ENCODE assay signal across 18 cellular contexts in the genomic region with DNA sequence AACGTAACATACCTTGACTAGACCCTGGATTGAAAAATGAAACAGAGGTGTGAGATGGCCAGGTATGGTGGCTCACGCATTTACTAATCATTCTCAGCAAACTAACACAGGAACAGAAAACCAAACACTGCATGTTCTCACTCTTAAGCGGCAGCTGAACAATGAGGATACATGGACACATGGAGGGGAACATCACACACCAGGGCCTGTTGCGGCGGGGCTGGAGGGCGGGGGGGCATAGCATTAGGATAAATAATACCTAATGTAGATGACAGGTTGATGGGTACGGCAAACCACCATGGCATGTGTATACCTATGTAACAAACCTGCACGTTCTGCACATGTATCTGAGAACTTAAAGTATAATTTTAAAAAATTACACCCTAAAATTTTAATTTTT. TPM values are rescaled to one million over a fixed set of nuclear protein-coding genes. Genes with fewer than 3 reads are reported as not detected.
DNase-seq lines count a peak whose midpoint lies in the region; ATAC-seq and TF ChIP-seq lines count a peak whose summit lies in the region.
"Had no signal": no experiment of that assay in that cellular context is flagged by ENCODE, and none has a peak within 500 bp of the region (broad histone marks: within the 10 kb centered on the region; RNA-seq: fewer than 3 reads in every experiment).

No MANE protein-coding gene starts in this region.

- H3K79me2 ChIP-seq in Loucy (ENCODE audit: insufficient read depth, low read length): peaks cover 98% of the 10 kb centered on the region

- H3K36me3 Mint-ChIP-seq in activated CD8-positive, alpha-beta T cell treated with anti-CD3 and anti-CD28 coated beads for 36 hours (ENCODE audit: low read depth): peaks cover 37% of the 10 kb centered on the region
- peaks cover 47% of the 10 kb centered on the region for H3K36me3 Mint-ChIP-seq in activated CD8-positive, alpha-beta T cell treated with anti-CD3 and anti-CD28 coated beads, Interleukin-2, amount 10 ng/mL, durations not matched to agents 7 days and 5 days (ENCODE audit: low read depth)

- peaks cover 61% of the 10 kb centered on the region for H3K4me1 Mint-ChIP-seq in activated CD8-positive, alpha-beta T cell treated with anti-CD3 and anti-CD28 coated beads for 36 hours (ENCODE audit: low read depth)
- H3K4me1 Mint-ChIP-seq in activated CD8-positive, alpha-beta T cell treated with anti-CD3 and anti-CD28 coated beads, Interleukin-2, amount 10 ng/mL, durations not matched to agents 7 days and 5 days (ENCODE audit: low read depth): peaks cover 33% of the 10 kb centered on the region

- peaks cover 5% of the 10 kb centered on the region for H3K4me1 ChIP-seq in Loucy (ENCODE audit: insufficient read depth, low read length, poor library complexity, severe bottlenecking)
- H3K4me1 ChIP-seq in endocrine pancreas (ENCODE audit: control insufficient read depth, insufficient read depth, low read length): peaks cover 6% of the 10 kb centered on the region
- H3K4me1 ChIP-seq in mesenchymal stem cell (ENCODE audit: control insufficient read depth, insufficient read depth, low read depth, low read length): peaks cover 1% of the 10 kb centered on the region

- ATAC-seq in activated CD8-positive, alpha-beta T cell treated with anti-CD3 and anti-CD28 coated beads for 36 hours: no peak
- no peak for ATAC-seq in activated CD8-positive, alpha-beta T cell treated with anti-CD3 and anti-CD28 coated beads, Interleukin-2, amount 10 ng/mL, durations not matched to agents 7 days and 5 days
- ATAC-seq in GM21737 (IDR thresholded peaks at IDR 0.05; ENCODE audit: unreplicated experiment): no peak
- ATAC-seq: GM12878, Panc1 had no signal

- peak overlapping the region; percentile 88 for H3K27ac ChIP-seq in substantia nigra (ENCODE audit: low read depth, low read length, poor library complexity, severe bottlenecking)
- no peak overlapping the region for H3K27ac ChIP-seq in mesenchymal stem cell (ENCODE audit: low read length, poor library complexity, severe bottlenecking)

- no peaks in the 10 kb centered on the region for H3K27me3 Mint-ChIP-seq in activated CD8-positive, alpha-beta T cell treated with anti-CD3 and anti-CD28 coated beads for 36 hours
- H3K27me3 Mint-ChIP-seq in activated CD8-positive, alpha-beta T cell treated with anti-CD3 and anti-CD28 coated beads, Interleukin-2, amount 10 ng/mL, durations not matched to agents 7 days and 5 days (ENCODE audit: low read depth): no peaks in the 10 kb centered on the region

- H3K9ac ChIP-seq in Loucy (ENCODE audit: low read depth, low read length, poor library complexity, severe bottlenecking) (no peak overlapping the region), endocrine pancreas (ENCODE audit: control insufficient read depth, insufficient read depth, low read length) (no peak overlapping the region), mesenchymal stem cell (ENCODE audit: low read length) (no peak overlapping the region)

- no peak overlapping the region for H2BK12ac ChIP-seq in mesenchymal stem cell (ENCODE audit: low read length in 2 of 2)

- H3K79me1 ChIP-seq in mesenchymal stem cell (replicated peaks; ENCODE audit: low read length, poor library complexity, severe bottlenecking): peaks cover 6% of the 10 kb centered on the region

- H3K4ac ChIP-seq in mesenchymal stem cell (ENCODE audit: low read depth in 1 of 2, low read length in 2 of 2): no peak overlapping the region

- DNase-seq in activated CD8-positive, alpha-beta T cell treated with anti-CD3 and anti-CD28 coated beads for 36 hours: no peak
- no peak for DNase-seq in activated CD8-positive, alpha-beta T cell treated with anti-CD3 and anti-CD28 coated beads, Interleukin-2, amount 10 ng/mL, durations not matched to agents 7 days and 5 days
- peak in 3 of 49 donors; percentile 14 to 21 (median 15) for DNase-seq in substantia nigra (lab: John Stamatoyannopoulos, UW)
- DNase-seq in OCI-M1 (lab: John Stamatoyannopoulos, UW): no peak
- no peak for DNase-seq in mesenchymal stem cell
- DNase-seq: 8988T, DND-41, MM.1S, NCI-H1105, NCI-H1694, NCI-H2107, NCI-H2227 treated with DMSO at 0.1 percent for 48 hours, NCI-H524 had no signal

- H2BK5ac ChIP-seq in mesenchymal stem cell (ENCODE audit: low read depth, low read length, poor library complexity, severe bottlenecking): no peak overlapping the region

- peaks cover 6% of the 10 kb centered on the region for H4K20me1 ChIP-seq in Loucy (ENCODE audit: insufficient read depth, low read length, poor library complexity, severe bottlenecking)

- no peaks in the 10 kb centered on the region for H3K36me3 ChIP-seq in Loucy (ENCODE audit: insufficient read depth, low read length)
- H3K36me3 ChIP-seq in endocrine pancreas (ENCODE audit: control insufficient read depth, insufficient read depth, low read length): no peaks in the 10 kb centered on the region
- H3K36me3 ChIP-seq in mesenchymal stem cell (ENCODE audit: control insufficient read depth in 1 of 2, insufficient read depth in 2 of 2, low read depth in 1 of 2, low read length in 2 of 2): no peaks in the 10 kb centered on the region

- POLR2A ChIA-PET in activated CD8-positive, alpha-beta T cell treated with anti-CD3 and anti-CD28 coated beads for 36 hours (lab: Charles Lee): no interaction called here
- POLR2A ChIA-PET in activated CD8-positive, alpha-beta T cell treated with anti-CD3 and anti-CD28 coated beads, Interleukin-2, amount 10 ng/mL, durations not matched to agents 7 days and 5 days (lab: Charles Lee): no interaction called here

- H2BK15ac ChIP-seq in mesenchymal stem cell (ENCODE audit: low read depth, poor library complexity, severe bottlenecking): no peak overlapping the region

- no peak overlapping the region for H3K14ac ChIP-seq in mesenchymal stem cell (ENCODE audit: low read length in 2 of 2)

- H2BK120ac ChIP-seq in mesenchymal stem cell (ENCODE audit: low read depth, low read length): no peak overlapping the region

- no peak overlapping the region for H2AK5ac ChIP-seq in mesenchymal stem cell (ENCODE audit: low read length, severe bottlenecking)

- no peak overlapping the region for H3K18ac ChIP-seq in mesenchymal stem cell (ENCODE audit: low read depth in 1 of 2, low read length in 2 of 2)

- intact Hi-C loops in activated CD8-positive, alpha-beta T cell treated with anti-CD3 and anti-CD28 coated beads for 36 hours (cut with micrococcal nuclease): no loop called here

- H4K91ac ChIP-seq in mesenchymal stem cell (ENCODE audit: low read length): no peak overlapping the region

- no peak overlapping the region for H3K4me3 Mint-ChIP-seq in activated CD8-positive, alpha-beta T cell treated with anti-CD3 and anti-CD28 coated beads for 36 hours
- H3K4me3 Mint-ChIP-seq in activated CD8-positive, alpha-beta T cell treated with anti-CD3 and anti-CD28 coated beads, Interleukin-2, amount 10 ng/mL, durations not matched to agents 7 days and 5 days: no peak overlapping the region

- H3K27me3 ChIP-seq in Loucy (ENCODE audit: insufficient read depth, low read length, poor library complexity, severe bottlenecking) (no peaks in the 10 kb centered on the region), endocrine pancreas (ENCODE audit: control insufficient read depth, insufficient read depth, low read length) (no peaks in the 10 kb centered on the region), mesenchymal stem cell (ENCODE audit: control insufficient read depth in 1 of 2, insufficient read depth in 1 of 2, low read length in 2 of 2) (no peaks in the 10 kb centered on the region)

- 75% methylated on average over 5 of the region's 8 CpGs for WGBS in mesenchymal stem cell

- no peak overlapping the region for H3K23ac ChIP-seq in mesenchymal stem cell (ENCODE audit: low read length in 2 of 2)

- H3K9me3 ChIP-seq in Loucy (ENCODE audit: insufficient read depth, low read depth, low read length) (no peaks in the 10 kb centered on the region), endocrine pancreas (ENCODE audit: control insufficient read depth, low read length) (no peaks in the 10 kb centered on the region), mesenchymal stem cell (ENCODE audit: control insufficient read depth, low read length) (no peaks in the 10 kb centered on the region)

- CTCF ChIA-PET in activated CD8-positive, alpha-beta T cell treated with anti-CD3 and anti-CD28 coated beads for 36 hours (lab: Charles Lee): interaction anchor here (1.7 kb wide), 1 partner anchor 29 kb away, joined by 4 read pairs; no protein-coding TSS in a partner anchor
- CTCF ChIA-PET in activated CD8-positive, alpha-beta T cell treated with anti-CD3 and anti-CD28 coated beads, Interleukin-2, amount 10 ng/mL, durations not matched to agents 7 days and 5 days (lab: Charles Lee): no interaction called here

- H3F3A ChIP-seq in Loucy (ENCODE audit: low read depth): no peaks in the 10 kb centered on the region

- H3K4me3 ChIP-seq in Loucy (ENCODE audit: low read length, poor library complexity, severe bottlenecking) (no peak overlapping the region), endocrine pancreas (ENCODE audit: control insufficient read depth, insufficient read depth, low read length) (peak overlapping the region; percentile 78), mesenchymal stem cell (ENCODE audit: insufficient read depth in 1 of 2, low read depth in 1 of 2, low read length in 2 of 2) (no peak overlapping the region)
- H3K4me3 ChIP-seq: GM12878 had no signal

- peak overlapping the region; percentile 35 for H3K27ac Mint-ChIP-seq in activated CD8-positive, alpha-beta T cell treated with anti-CD3 and anti-CD28 coated beads for 36 hours
- no peak overlapping the region for H3K27ac Mint-ChIP-seq in activated CD8-positive, alpha-beta T cell treated with anti-CD3 and anti-CD28 coated beads, Interleukin-2, amount 10 ng/mL, durations not matched to agents 7 days and 5 days

- peaks cover 12% of the 10 kb centered on the region for H3K9me3 Mint-ChIP-seq in activated CD8-positive, alpha-beta T cell treated with anti-CD3 and anti-CD28 coated beads for 36 hours
- H3K9me3 Mint-ChIP-seq in activated CD8-positive, alpha-beta T cell treated with anti-CD3 and anti-CD28 coated beads, Interleukin-2, amount 10 ng/mL, durations not matched to agents 7 days and 5 days (ENCODE audit: insufficient read depth): peaks cover 4% of the 10 kb centered on the region

- H2AFZ ChIP-seq in Loucy (ENCODE audit: low read length) (no peak overlapping the region), mesenchymal stem cell (ENCODE audit: low read depth, low read length) (no peak overlapping the region)

- no peak for TF ChIP-seq CTCF in activated CD8-positive, alpha-beta T cell treated with anti-CD3 and anti-CD28 coated beads for 36 hours (IDR thresholded peaks at IDR 0.05)
- TF ChIP-seq CTCF in Loucy (conservative IDR thresholded peaks at IDR 0.05; ENCODE audit: low read length): no peak

- H4K8ac ChIP-seq in mesenchymal stem cell (ENCODE audit: low read length): no peak overlapping the region

- H3K4me2 ChIP-seq in Loucy (ENCODE audit: low read depth, low read length, poor library complexity, severe bottlenecking) (peak overlapping the region; percentile 12), mesenchymal stem cell (ENCODE audit: low read length, poor library complexity, severe bottlenecking) (no peak overlapping the region)

- no peaks in the 10 kb centered on the region for H3K9me2 ChIP-seq in Loucy (replicated peaks; ENCODE audit: low read depth, low read length)

RNA-seq across cellular contexts. Expression of a gene that starts 15.9 kb away (rescaled TPM):
- 10 to 100 TPM; 27.0 to 34.1 TPM for total RNA-seq in activated CD8-positive, alpha-beta T cell treated with anti-CD3 and anti-CD28 coated beads for 36 hours
- total RNA-seq in activated CD8-positive, alpha-beta T cell treated with anti-CD3 and anti-CD28 coated beads, Interleukin-2, amount 10 ng/mL, durations not matched to agents 7 days and 5 days: 10 to 100 TPM; 36.4 to 40.9 TPM
- polyA plus RNA-seq in mesenchymal stem cell (2013, experiment 1 of 2): 3.1 TPM
- polyA plus RNA-seq in mesenchymal stem cell (2013, experiment 2 of 2): 3.1 TPM
